ENCODE assay signal across 1 cellular context in the genomic region with DNA sequence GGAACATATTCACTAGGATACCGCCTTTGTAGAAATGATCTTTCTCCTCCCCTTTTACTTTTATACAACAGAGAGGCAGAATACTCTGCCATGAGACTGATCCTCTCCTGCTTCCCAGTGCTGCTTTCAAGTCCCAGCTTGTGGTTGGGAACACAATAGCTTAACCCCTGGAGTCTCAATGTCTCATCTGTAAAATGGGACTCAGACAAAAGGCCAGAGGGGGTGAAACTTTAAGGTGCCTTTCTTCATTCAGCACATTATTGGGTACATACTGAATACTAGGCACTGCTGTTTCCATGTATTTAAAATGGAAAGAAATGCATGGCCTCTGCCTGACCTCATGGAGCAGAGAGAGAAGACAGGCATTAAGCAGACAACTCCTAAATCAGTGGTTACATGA.
TF ChIP-seq lines count a peak whose summit lies in the region.

No MANE protein-coding gene starts in this region.

TF ChIP-seq in HepG2, 621 proteins besides CTCF, POLR2A, EP300 and RAD21:
- TF ChIP-seq RBM39 (IDR thresholded peaks at IDR 0.05; ENCODE audit: low read depth, low read length, poor library complexity, severe bottlenecking) (no peak), NFKB2 (CRISPR knock-in tag; IDR thresholded peaks at IDR 0.05; ENCODE audit: borderline replicate concordance) (no peak), ZNF292 (CRISPR knock-in tag; IDR thresholded peaks at IDR 0.05; ENCODE audit: borderline replicate concordance, low read depth) (0 out of 2 replicates have a peak, but pooled peaks have one; percentile 15), ARNTL (CRISPR knock-in tag; IDR thresholded peaks at IDR 0.05) (0 out of 2 replicates have a peak, but pooled peaks have one; percentile 17), ZNF629 (CRISPR knock-in tag; conservative IDR thresholded peaks at IDR 0.05) (peak; percentile 66), NFATC3 (CRISPR knock-in tag; IDR thresholded peaks at IDR 0.05) (no peak), TBX2 (CRISPR knock-in tag; IDR thresholded peaks at IDR 0.05; ENCODE audit: borderline replicate concordance) (no peak), GZF1 (CRISPR knock-in tag; IDR thresholded peaks at IDR 0.05) (no peak), GLI4 (CRISPR knock-in tag; IDR thresholded peaks at IDR 0.05; ENCODE audit: borderline replicate concordance) (no peak), POGZ (CRISPR knock-in tag; IDR thresholded peaks at IDR 0.05) (no peak), ARHGAP35 (CRISPR knock-in tag; IDR thresholded peaks at IDR 0.05; ENCODE audit: borderline replicate concordance) (no peak), TRIM24 (CRISPR knock-in tag; IDR thresholded peaks at IDR 0.05) (no peak), CEBPB (IDR thresholded peaks at IDR 0.05; ENCODE audit: borderline replicate concordance, low read depth, low read length) (no peak), ZNF615 (CRISPR knock-in tag; IDR thresholded peaks at IDR 0.05; ENCODE audit: borderline replicate concordance) (no peak), ZNF383 (CRISPR knock-in tag; IDR thresholded peaks at IDR 0.05; ENCODE audit: borderline replicate concordance) (no peak), BRCA1 (CRISPR knock-in tag; IDR thresholded peaks at IDR 0.05) (no peak), ZNF430 (CRISPR knock-in tag; IDR thresholded peaks at IDR 0.05) (0 out of 2 replicates have a peak, but pooled peaks have one; percentile 33), RFX3 (CRISPR knock-in tag; IDR thresholded peaks at IDR 0.05) (no peak), RFXANK (CRISPR knock-in tag; IDR thresholded peaks at IDR 0.05) (no peak), PITX1 (CRISPR knock-in tag; IDR thresholded peaks at IDR 0.05) (peak; percentile 6; the same call in 1 of the 2 replicates), ZNF552 (CRISPR knock-in tag; IDR thresholded peaks at IDR 0.05; ENCODE audit: borderline replicate concordance) (no peak), ZNF484 (CRISPR knock-in tag; IDR thresholded peaks at IDR 0.05; ENCODE audit: borderline replicate concordance, low read depth) (no peak), SMC3 (IDR thresholded peaks at IDR 0.05; ENCODE audit: low read length) (no peak), JARID2 (CRISPR knock-in tag; IDR thresholded peaks at IDR 0.05; ENCODE audit: insufficient replicate concordance) (no peak)
- TF ChIP-seq, protein P1, sequence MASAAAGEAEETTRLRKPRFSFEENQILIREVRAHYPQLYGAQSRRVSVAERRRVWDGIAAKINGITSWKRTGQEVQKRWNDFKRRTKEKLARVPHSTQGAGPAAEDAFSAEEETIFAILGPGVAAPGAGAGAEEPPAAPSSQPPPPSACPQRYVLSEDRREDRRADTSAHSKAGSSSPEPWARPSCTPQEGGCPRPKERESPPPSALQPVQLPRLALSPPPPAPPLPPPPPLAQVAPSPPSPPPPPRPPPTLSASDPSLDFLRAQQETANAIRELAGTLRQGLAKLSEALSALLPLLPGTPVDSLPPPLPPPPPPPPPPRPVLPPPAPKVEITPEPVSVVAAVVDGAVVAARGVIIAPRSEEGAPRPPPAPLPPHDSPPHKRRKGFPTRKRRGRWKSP (CRISPR knock-in tag; IDR thresholded peaks at IDR 0.05) = 0 out of 2 replicates have a peak, but pooled peaks have one; percentile 2
- TF ChIP-seq, protein P2, sequence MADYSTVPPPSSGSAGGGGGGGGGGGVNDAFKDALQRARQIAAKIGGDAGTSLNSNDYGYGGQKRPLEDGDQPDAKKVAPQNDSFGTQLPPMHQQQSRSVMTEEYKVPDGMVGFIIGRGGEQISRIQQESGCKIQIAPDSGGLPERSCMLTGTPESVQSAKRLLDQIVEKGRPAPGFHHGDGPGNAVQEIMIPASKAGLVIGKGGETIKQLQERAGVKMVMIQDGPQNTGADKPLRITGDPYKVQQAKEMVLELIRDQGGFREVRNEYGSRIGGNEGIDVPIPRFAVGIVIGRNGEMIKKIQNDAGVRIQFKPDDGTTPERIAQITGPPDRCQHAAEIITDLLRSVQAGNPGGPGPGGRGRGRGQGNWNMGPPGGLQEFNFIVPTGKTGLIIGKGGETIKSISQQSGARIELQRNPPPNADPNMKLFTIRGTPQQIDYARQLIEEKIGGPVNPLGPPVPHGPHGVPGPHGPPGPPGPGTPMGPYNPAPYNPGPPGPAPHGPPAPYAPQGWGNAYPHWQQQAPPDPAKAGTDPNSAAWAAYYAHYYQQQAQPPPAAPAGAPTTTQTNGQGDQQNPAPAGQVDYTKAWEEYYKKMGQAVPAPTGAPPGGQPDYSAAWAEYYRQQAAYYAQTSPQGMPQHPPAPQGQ (CRISPR knock-in tag; IDR thresholded peaks at IDR 0.05; ENCODE audit: borderline replicate concordance) = no peak
- TF ChIP-seq, protein P3, sequence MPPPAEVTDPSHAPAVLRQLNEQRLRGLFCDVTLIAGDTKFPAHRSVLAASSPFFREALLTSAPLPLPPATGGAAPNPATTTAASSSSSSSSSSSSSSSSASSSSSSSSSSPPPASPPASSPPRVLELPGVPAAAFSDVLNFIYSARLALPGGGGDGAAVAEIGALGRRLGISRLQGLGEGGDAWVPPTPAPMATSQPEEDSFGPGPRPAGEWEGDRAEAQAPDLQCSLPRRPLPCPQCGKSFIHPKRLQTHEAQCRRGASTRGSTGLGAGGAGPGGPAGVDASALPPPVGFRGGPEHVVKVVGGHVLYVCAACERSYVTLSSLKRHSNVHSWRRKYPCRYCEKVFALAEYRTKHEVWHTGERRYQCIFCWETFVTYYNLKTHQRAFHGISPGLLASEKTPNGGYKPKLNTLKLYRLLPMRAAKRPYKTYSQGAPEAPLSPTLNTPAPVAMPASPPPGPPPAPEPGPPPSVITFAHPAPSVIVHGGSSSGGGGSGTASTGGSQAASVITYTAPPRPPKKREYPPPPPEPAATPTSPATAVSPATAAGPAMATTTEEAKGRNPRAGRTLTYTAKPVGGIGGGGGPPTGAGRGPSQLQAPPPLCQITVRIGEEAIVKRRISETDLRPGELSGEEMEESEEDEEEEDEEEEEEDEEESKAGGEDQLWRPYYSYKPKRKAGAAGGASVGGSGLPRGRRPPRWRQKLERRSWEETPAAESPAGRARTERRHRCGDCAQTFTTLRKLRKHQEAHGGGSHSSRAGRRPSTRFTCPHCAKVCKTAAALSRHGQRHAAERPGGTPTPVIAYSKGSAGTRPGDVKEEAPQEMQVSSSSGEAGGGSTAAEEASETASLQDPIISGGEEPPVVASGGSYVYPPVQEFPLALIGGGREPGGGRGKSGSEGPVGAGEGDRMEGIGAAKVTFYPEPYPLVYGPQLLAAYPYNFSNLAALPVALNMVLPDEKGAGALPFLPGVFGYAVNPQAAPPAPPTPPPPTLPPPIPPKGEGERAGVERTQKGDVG (CRISPR knock-in tag; IDR thresholded peaks at IDR 0.05; ENCODE audit: borderline replicate concordance) = no peak
- TF ChIP-seq, protein P4, sequence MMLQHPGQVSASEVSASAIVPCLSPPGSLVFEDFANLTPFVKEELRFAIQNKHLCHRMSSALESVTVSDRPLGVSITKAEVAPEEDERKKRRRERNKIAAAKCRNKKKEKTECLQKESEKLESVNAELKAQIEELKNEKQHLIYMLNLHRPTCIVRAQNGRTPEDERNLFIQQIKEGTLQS (CRISPR knock-in tag; IDR thresholded peaks at IDR 0.05) = no peak
- TF ChIP-seq, protein P5, sequence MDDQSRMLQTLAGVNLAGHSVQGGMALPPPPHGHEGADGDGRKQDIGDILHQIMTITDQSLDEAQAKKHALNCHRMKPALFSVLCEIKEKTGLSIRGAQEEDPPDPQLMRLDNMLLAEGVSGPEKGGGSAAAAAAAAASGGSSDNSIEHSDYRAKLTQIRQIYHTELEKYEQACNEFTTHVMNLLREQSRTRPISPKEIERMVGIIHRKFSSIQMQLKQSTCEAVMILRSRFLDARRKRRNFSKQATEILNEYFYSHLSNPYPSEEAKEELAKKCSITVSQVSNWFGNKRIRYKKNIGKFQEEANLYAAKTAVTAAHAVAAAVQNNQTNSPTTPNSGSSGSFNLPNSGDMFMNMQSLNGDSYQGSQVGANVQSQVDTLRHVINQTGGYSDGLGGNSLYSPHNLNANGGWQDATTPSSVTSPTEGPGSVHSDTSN (CRISPR knock-in tag; IDR thresholded peaks at IDR 0.05; ENCODE audit: borderline replicate concordance) = no peak
- TF ChIP-seq, protein P6, sequence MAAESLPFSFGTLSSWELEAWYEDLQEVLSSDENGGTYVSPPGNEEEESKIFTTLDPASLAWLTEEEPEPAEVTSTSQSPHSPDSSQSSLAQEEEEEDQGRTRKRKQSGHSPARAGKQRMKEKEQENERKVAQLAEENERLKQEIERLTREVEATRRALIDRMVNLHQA (CRISPR knock-in tag; IDR thresholded peaks at IDR 0.05) = no peak
